Comparison of ENCODE assay signal across 18 cellular contexts in genomic region chr16:17289050-17289449, GRCh38.
A peak's percentile ranks its signal among the peaks of the same experiment; 100 is the strongest.
DNase-seq lines count a peak whose midpoint lies in the region; ATAC-seq and TF ChIP-seq lines count a peak whose summit lies in the region.
"Had no signal": no experiment of that assay in that cellular context is flagged by ENCODE, and none has a peak within 500 bp of the region (broad histone marks: within the 10 kb centered on the region; RNA-seq: fewer than 3 reads in every experiment).

No MANE protein-coding gene starts in this region.

- H3K36me3 Mint-ChIP-seq in activated CD4-positive, alpha-beta T cell treated with anti-CD3 and anti-CD28 coated beads for 36 hours (ENCODE audit: low read depth) = peaks cover 2% of the 10 kb centered on the region
- H3K36me3 Mint-ChIP-seq in activated T-helper 1 cell treated with anti-CD3 and anti-CD28 coated beads, Interleukin-12 subunit alpha, Interleukin-12 subunit beta, Interleukin-2, Interleukin-4 antibody, amounts not matched to agents 30 ng/mL and 10 ng/mL and 1 ng/mL, durations not matched to agents 14 hours and 24 hours and 36 hours (ENCODE audit: low read depth) = peaks cover 7% of the 10 kb centered on the region
- H3K36me3 Mint-ChIP-seq in stimulated activated memory B cell treated with anti-CD40 and anti-IgM and Interleukin-4, amounts not matched to agents 10 μg/mL and 1 μg/mL and 100 μg/mL, for 72 hours = peaks cover 29% of the 10 kb centered on the region

- H3K27ac Mint-ChIP-seq in activated CD4-positive, alpha-beta T cell treated with anti-CD3 and anti-CD28 coated beads for 36 hours = peak overlapping the region; percentile 6
- peak overlapping the region; percentile 77 for H3K27ac Mint-ChIP-seq in activated T-helper 1 cell treated with anti-CD3 and anti-CD28 coated beads, Interleukin-12 subunit alpha, Interleukin-12 subunit beta, Interleukin-2, Interleukin-4 antibody, amounts not matched to agents 30 ng/mL and 10 ng/mL and 1 ng/mL, durations not matched to agents 14 hours and 24 hours and 36 hours
- peak overlapping the region; percentile 57 for H3K27ac Mint-ChIP-seq in stimulated activated memory B cell treated with anti-CD40 and anti-IgM and Interleukin-4, amounts not matched to agents 10 μg/mL and 1 μg/mL and 100 μg/mL, for 72 hours
- H3K27ac Mint-ChIP-seq: CD4-positive, alpha-beta T cell; HFFc6 had no signal

- H3K9me3 Mint-ChIP-seq in activated CD4-positive, alpha-beta T cell treated with anti-CD3 and anti-CD28 coated beads for 36 hours (ENCODE audit: low read depth) = peaks cover 3% of the 10 kb centered on the region
- no peaks in the 10 kb centered on the region for H3K9me3 Mint-ChIP-seq in activated T-helper 1 cell treated with anti-CD3 and anti-CD28 coated beads, Interleukin-12 subunit alpha, Interleukin-12 subunit beta, Interleukin-2, Interleukin-4 antibody, amounts not matched to agents 30 ng/mL and 10 ng/mL and 1 ng/mL, durations not matched to agents 14 hours and 24 hours and 36 hours
- peaks cover 3% of the 10 kb centered on the region for H3K9me3 Mint-ChIP-seq in stimulated activated memory B cell treated with anti-CD40 and anti-IgM and Interleukin-4, amounts not matched to agents 10 μg/mL and 1 μg/mL and 100 μg/mL, for 72 hours
- H3K9me3 Mint-ChIP-seq: CD4-positive, alpha-beta T cell; HFFc6 had no signal

- TF ChIP-seq CTCF in GM13976 (IDR thresholded peaks at IDR 0.05; ENCODE audit: borderline replicate concordance, control extremely low read depth, extremely low read depth, insufficient read depth, missing control alignments) = no peak

- CTCF ChIA-PET in activated CD4-positive, alpha-beta T cell treated with anti-CD3 and anti-CD28 coated beads for 36 hours (lab: Charles Lee) = interaction anchor here (1.2 kb wide), 1 partner anchor 22 kb away, joined by 3 read pairs; no protein-coding TSS in a partner anchor

- ATAC-seq in activated CD4-positive, alpha-beta T cell treated with anti-CD3 and anti-CD28 coated beads for 36 hours = no peak
- ATAC-seq in stimulated activated memory B cell treated with anti-CD40 and anti-IgM and Interleukin-4, amounts not matched to agents 10 μg/mL and 1 μg/mL and 100 μg/mL, for 72 hours = no peak
- ATAC-seq: A549, HCT116 had no signal

- intact Hi-C loops in activated CD4-positive, alpha-beta T cell treated with anti-CD3 and anti-CD28 coated beads for 36 hours (cut with DNase I, micrococcal nuclease) = no loop called here
- intact Hi-C loops in activated T-helper 1 cell treated with anti-CD3 and anti-CD28 coated beads, Interleukin-12 subunit alpha, Interleukin-12 subunit beta, Interleukin-2, Interleukin-4 antibody, amounts not matched to agents 30 ng/mL and 10 ng/mL and 1 ng/mL, durations not matched to agents 14 hours and 24 hours and 36 hours (cut with micrococcal nuclease) = loop anchor here (1.0 kb wide), 1 partner anchor 16 kb away; no protein-coding TSS in a partner anchor

- DNase-seq in activated CD4-positive, alpha-beta T cell treated with anti-CD3 and anti-CD28 coated beads for 36 hours = no peak
- no peak for DNase-seq in activated CD4-positive, alpha-beta T cell treated with anti-CD3 and anti-CD28 coated beads, Interleukin-2, amount 50 U/mL, for 4 hours
- DNase-seq in activated T-helper 1 cell treated with anti-CD3 and anti-CD28 coated beads, Interleukin-12 subunit alpha, Interleukin-12 subunit beta, Interleukin-2, Interleukin-4 antibody, amounts not matched to agents 30 ng/mL and 10 ng/mL and 1 ng/mL, durations not matched to agents 14 hours and 24 hours and 36 hours (ENCODE audit: low spot score) = no peak
- DNase-seq in NCI-H774 (lab: John Stamatoyannopoulos, UW) (no peak), GM13976 (ENCODE audit: low spot score) (no peak), NCI-H2227 (lab: John Stamatoyannopoulos, UW; ENCODE audit: unreplicated experiment) (no peak)
- DNase-seq: AML-193; CD4-positive, alpha-beta T cell; DMS153; DMS79; GDM1; GOT3; H7; HFFc6; IMR-90 had no signal

- in situ Hi-C loops in GM13976 (cut with MboI; ENCODE audit: low sequenced_read_pairs, unreplicated experiment) = loop anchor here (10.0 kb wide), 1 partner anchor 56 kb away; no protein-coding TSS in a partner anchor

- H3K4me3 Mint-ChIP-seq in activated CD4-positive, alpha-beta T cell treated with anti-CD3 and anti-CD28 coated beads for 36 hours = no peak overlapping the region
- H3K4me3 Mint-ChIP-seq in activated T-helper 1 cell treated with anti-CD3 and anti-CD28 coated beads, Interleukin-12 subunit alpha, Interleukin-12 subunit beta, Interleukin-2, Interleukin-4 antibody, amounts not matched to agents 30 ng/mL and 10 ng/mL and 1 ng/mL, durations not matched to agents 14 hours and 24 hours and 36 hours = no peak overlapping the region
- H3K4me3 Mint-ChIP-seq in stimulated activated memory B cell treated with anti-CD40 and anti-IgM and Interleukin-4, amounts not matched to agents 10 μg/mL and 1 μg/mL and 100 μg/mL, for 72 hours = no peak overlapping the region
- H3K4me3 Mint-ChIP-seq: CD4-positive, alpha-beta T cell; HFFc6 had no signal

- H3K4me1 Mint-ChIP-seq in activated CD4-positive, alpha-beta T cell treated with anti-CD3 and anti-CD28 coated beads for 36 hours = peaks cover 7% of the 10 kb centered on the region
- H3K4me1 Mint-ChIP-seq in activated T-helper 1 cell treated with anti-CD3 and anti-CD28 coated beads, Interleukin-12 subunit alpha, Interleukin-12 subunit beta, Interleukin-2, Interleukin-4 antibody, amounts not matched to agents 30 ng/mL and 10 ng/mL and 1 ng/mL, durations not matched to agents 14 hours and 24 hours and 36 hours (ENCODE audit: low read depth) = peaks cover 13% of the 10 kb centered on the region
- H3K4me1 Mint-ChIP-seq in stimulated activated memory B cell treated with anti-CD40 and anti-IgM and Interleukin-4, amounts not matched to agents 10 μg/mL and 1 μg/mL and 100 μg/mL, for 72 hours = peaks cover 47% of the 10 kb centered on the region

- no peaks in the 10 kb centered on the region for H3K27me3 Mint-ChIP-seq in activated CD4-positive, alpha-beta T cell treated with anti-CD3 and anti-CD28 coated beads for 36 hours
- no peaks in the 10 kb centered on the region for H3K27me3 Mint-ChIP-seq in activated T-helper 1 cell treated with anti-CD3 and anti-CD28 coated beads, Interleukin-12 subunit alpha, Interleukin-12 subunit beta, Interleukin-2, Interleukin-4 antibody, amounts not matched to agents 30 ng/mL and 10 ng/mL and 1 ng/mL, durations not matched to agents 14 hours and 24 hours and 36 hours (ENCODE audit: insufficient read depth)
- H3K27me3 Mint-ChIP-seq in stimulated activated memory B cell treated with anti-CD40 and anti-IgM and Interleukin-4, amounts not matched to agents 10 μg/mL and 1 μg/mL and 100 μg/mL, for 72 hours = no peaks in the 10 kb centered on the region
- H3K27me3 Mint-ChIP-seq: CD4-positive, alpha-beta T cell had no signal

- POLR2A ChIA-PET in activated CD4-positive, alpha-beta T cell treated with anti-CD3 and anti-CD28 coated beads for 36 hours (lab: Charles Lee) = no interaction called here

Comparison
In these comparisons a context has a peak if more than half of its experiments do, and no peak if none do; other contexts are left out.
1. H3K27ac Mint-ChIP-seq: peak in every context shown above with its lines; median percentile 77 in activated T-helper 1 cell treated with anti-CD3 and anti-CD28 coated beads, Interleukin-12 subunit alpha, Interleukin-12 subunit beta, Interleukin-2, Interleukin-4 antibody, amounts not matched to agents 30 ng/mL and 10 ng/mL and 1 ng/mL, durations not matched to agents 14 hours and 24 hours and 36 hours; 57 in stimulated activated memory B cell treated with anti-CD40 and anti-IgM and Interleukin-4, amounts not matched to agents 10 μg/mL and 1 μg/mL and 100 μg/mL, for 72 hours; 6 in activated CD4-positive, alpha-beta T cell treated with anti-CD3 and anti-CD28 coated beads for 36 hours.